20 cellular contexts compared by ENCODE assay signal in genomic region chr1:229432116-229432461, GRCh38. TPM values are rescaled to one million over a fixed set of nuclear protein-coding genes. Genes with fewer than 3 reads are reported as not detected.
DNase-seq lines count a peak whose midpoint lies in the region; ATAC-seq lines count a peak whose summit lies in the region.
"Had no signal": no experiment of that assay in that cellular context is flagged by ENCODE, and none has a peak within 500 bp of the region (broad histone marks: within the 10 kb centered on the region; RNA-seq: fewer than 3 reads in every experiment).

No MANE protein-coding gene starts in this region.

- H3K4me3 Mint-ChIP-seq in activated T-cell treated with anti-CD3 and anti-CD28 coated beads, Interleukin-2, amount 50 U/mL, for 24 hours = peak overlapping the region; percentile 51
- no peak overlapping the region for H3K4me3 Mint-ChIP-seq in activated CD4-positive, alpha-beta T cell treated with anti-CD3 and anti-CD28 coated beads, Interleukin-2, amount 10 ng/mL, durations not matched to agents 7 days and 5 days

- H3K4me1 ChIP-seq in NT2/D1 (ENCODE audit: insufficient read depth, insufficient read length) (peaks cover 19% of the 10 kb centered on the region), iPS-20b (ENCODE audit: insufficient read depth, low read length) (peaks cover 6% of the 10 kb centered on the region; the same call in 1 of the 2 replicates), skeletal muscle tissue (ENCODE audit: control insufficient read depth in 3 of 3, insufficient read depth in 3 of 3, low read length in 3 of 3) (peaks cover 16 to 46% (median 16%) of the 10 kb centered on the region in 3 donors)
- H3K4me1 ChIP-seq: A549 had no signal

- POLR2A ChIA-PET in activated CD4-positive, alpha-beta T cell treated with anti-CD3 and anti-CD28 coated beads, Interleukin-2, amount 10 ng/mL, durations not matched to agents 7 days and 5 days (lab: Charles Lee) = no interaction called here

- no peaks in the 10 kb centered on the region for H3K36me3 Mint-ChIP-seq in activated T-cell treated with anti-CD3 and anti-CD28 coated beads, Interleukin-2, amount 50 U/mL, for 24 hours (ENCODE audit: low read depth)
- peaks cover 4% of the 10 kb centered on the region for H3K36me3 Mint-ChIP-seq in activated CD4-positive, alpha-beta T cell treated with anti-CD3 and anti-CD28 coated beads, Interleukin-2, amount 10 ng/mL, durations not matched to agents 7 days and 5 days (ENCODE audit: low read depth)
- H3K36me3 Mint-ChIP-seq: activated CD4-positive, alpha-beta memory T cell treated with anti-CD3 and anti-CD28 coated beads for 36 hours had no signal

- H3K9me3 ChIP-seq in NT2/D1 (ENCODE audit: insufficient read depth, low read length) = no peaks in the 10 kb centered on the region
- no peaks in the 10 kb centered on the region for H3K9me3 ChIP-seq in iPS-20b (ENCODE audit: insufficient read depth, low read depth, low read length)
- no peaks in the 10 kb centered on the region for H3K9me3 ChIP-seq in skeletal muscle tissue (ENCODE audit: control insufficient read depth in 3 of 3, low read length in 3 of 3)
- H3K9me3 ChIP-seq: A549 had no signal

- ATAC-seq in HG03378 (IDR thresholded peaks at IDR 0.05; ENCODE audit: unreplicated experiment) (no peak), GM18861 (IDR thresholded peaks at IDR 0.05; ENCODE audit: unreplicated experiment) (no peak)
- ATAC-seq: A549 had no signal

- no peak overlapping the region for H3K27ac Mint-ChIP-seq in activated T-cell treated with anti-CD3 and anti-CD28 coated beads, Interleukin-2, amount 50 U/mL, for 24 hours
- H3K27ac Mint-ChIP-seq in activated CD4-positive, alpha-beta T cell treated with anti-CD3 and anti-CD28 coated beads, Interleukin-2, amount 10 ng/mL, durations not matched to agents 7 days and 5 days = no peak overlapping the region
- H3K27ac Mint-ChIP-seq: activated CD4-positive, alpha-beta memory T cell treated with anti-CD3 and anti-CD28 coated beads for 36 hours; immature natural killer cell had no signal

- H3K27ac ChIP-seq in iPS-20b (ENCODE audit: low read length) (no peak overlapping the region), skeletal muscle tissue (ENCODE audit: low read depth, low read length) (peak overlapping the region; percentile 100)
- H3K27ac ChIP-seq: A549 had no signal

- DNase-seq in activated T-cell treated with anti-CD3 and anti-CD28 coated beads, Interleukin-2, amount 50 U/mL, for 24 hours = no peak
- DNase-seq in activated T-cell treated with anti-CD3 and anti-CD28 coated beads for 4 hours = no peak
- no peak for DNase-seq in NT2/D1 (ENCODE audit: low read depth, low spot score)
- DNase-seq in activated CD4-positive, alpha-beta T cell treated with anti-CD3 and anti-CD28 coated beads, Interleukin-2, amount 10 ng/mL, durations not matched to agents 7 days and 5 days = no peak
- DNase-seq: activated CD4-positive, alpha-beta memory T cell treated with anti-CD3 and anti-CD28 coated beads for 36 hours; activated gamma-delta T cell treated with Interleukin-2 at 50 U/mL for 16 hours; COR-L47; immature natural killer cell; NCI-H187 had no signal

- H3K9ac ChIP-seq in NT2/D1 (ENCODE audit: insufficient read length, low read depth) (no peak overlapping the region), iPS-20b (ENCODE audit: low read depth, low read length) (no peak overlapping the region), skeletal muscle tissue (ENCODE audit: low read depth in 1 of 3, low read length in 3 of 3) (peak overlapping the region; percentile 79 to 100 (median 79))

- CTCF ChIA-PET in activated CD4-positive, alpha-beta T cell treated with anti-CD3 and anti-CD28 coated beads, Interleukin-2, amount 10 ng/mL, durations not matched to agents 7 days and 5 days (lab: Charles Lee) = no interaction called here

- H3K4me1 Mint-ChIP-seq in activated T-cell treated with anti-CD3 and anti-CD28 coated beads, Interleukin-2, amount 50 U/mL, for 24 hours (ENCODE audit: low read depth) = peaks cover 26% of the 10 kb centered on the region
- peaks cover 16% of the 10 kb centered on the region for H3K4me1 Mint-ChIP-seq in activated CD4-positive, alpha-beta T cell treated with anti-CD3 and anti-CD28 coated beads, Interleukin-2, amount 10 ng/mL, durations not matched to agents 7 days and 5 days

- no peaks in the 10 kb centered on the region for H3K36me3 ChIP-seq in NT2/D1 (ENCODE audit: insufficient read depth, insufficient read length, low read length)
- H3K36me3 ChIP-seq in iPS-20b (ENCODE audit: insufficient read depth, low read depth, low read length) = no peaks in the 10 kb centered on the region
- peaks cover 16 to 28% (median 23%) of the 10 kb centered on the region in 3 donors for H3K36me3 ChIP-seq in skeletal muscle tissue (ENCODE audit: control insufficient read depth in 3 of 3, insufficient read depth in 3 of 3, low read length in 3 of 3)

- peaks cover 87% of the 10 kb centered on the region for H3K27me3 Mint-ChIP-seq in activated T-cell treated with anti-CD3 and anti-CD28 coated beads, Interleukin-2, amount 50 U/mL, for 24 hours
- peaks cover 82% of the 10 kb centered on the region for H3K27me3 Mint-ChIP-seq in activated CD4-positive, alpha-beta T cell treated with anti-CD3 and anti-CD28 coated beads, Interleukin-2, amount 10 ng/mL, durations not matched to agents 7 days and 5 days

- no peaks in the 10 kb centered on the region for H3K9me3 Mint-ChIP-seq in activated T-cell treated with anti-CD3 and anti-CD28 coated beads, Interleukin-2, amount 50 U/mL, for 24 hours
- H3K9me3 Mint-ChIP-seq in activated CD4-positive, alpha-beta T cell treated with anti-CD3 and anti-CD28 coated beads, Interleukin-2, amount 10 ng/mL, durations not matched to agents 7 days and 5 days = peaks cover 3% of the 10 kb centered on the region
- H3K9me3 Mint-ChIP-seq: activated CD4-positive, alpha-beta memory T cell treated with anti-CD3 and anti-CD28 coated beads for 36 hours had no signal

- H3K4me3 ChIP-seq in NT2/D1 (ENCODE audit: insufficient read length, low read depth) (peak overlapping the region; percentile 35), iPS-20b (ENCODE audit: low read length) (peak overlapping the region; percentile 38; the same call in 1 of the 2 replicates), skeletal muscle tissue (ENCODE audit: low read length in 3 of 3) (peak overlapping the region; percentile 92 to 100 (median 94))
- H3K4me3 ChIP-seq: A549, smooth muscle cell had no signal

- peaks cover 94% of the 10 kb centered on the region for H3K27me3 ChIP-seq in NT2/D1 (ENCODE audit: insufficient read depth, insufficient read length)
- peaks cover 88% of the 10 kb centered on the region for H3K27me3 ChIP-seq in iPS-20b (ENCODE audit: insufficient read depth, low read length)
- peaks cover 22 to 49% (median 26%) of the 10 kb centered on the region in 3 donors for H3K27me3 ChIP-seq in skeletal muscle tissue (ENCODE audit: control insufficient read depth in 3 of 3, insufficient read depth in 3 of 3, low read length in 3 of 3)

RNA-seq across cellular contexts. Expression of gene ACTA1, which starts 1.8 kb away (rescaled TPM):
- total RNA-seq in skeletal muscle tissue = 2,324 TPM
- not detected for total RNA-seq in activated CD4-positive, alpha-beta T cell treated with anti-CD3 and anti-CD28 coated beads, Interleukin-2, amount 10 ng/mL, durations not matched to agents 7 days and 5 days
- total RNA-seq: activated CD4-positive, alpha-beta memory T cell treated with anti-CD3 and anti-CD28 coated beads for 36 hours; bronchial epithelial cell; mesenteric fat pad; NCI-H460; osteocyte; subcutaneous adipose tissue had no signal

Comparison
In these comparisons a context has a peak if more than half of its experiments do, and no peak if none do; other contexts are left out.
1. H3K4me3 ChIP-seq: peak in every context shown above with its lines; median percentile 94 in skeletal muscle tissue; 38 in iPS-20b; 35 in NT2/D1.
2. H3K9ac ChIP-seq: peak in skeletal muscle tissue (3 of 3); none in NT2/D1 (single experiment) and iPS-20b (single experiment).
3. RNA of gene ACTA1, which starts 1.8 kb away (total RNA-seq): 2,324 TPM in skeletal muscle tissue (single experiment); not detected in activated CD4-positive, alpha-beta T cell treated with anti-CD3 and anti-CD28 coated beads, Interleukin-2, amount 10 ng/mL, durations not matched to agents 7 days and 5 days; every median in the first group is over 1,000 times any median in the second.